ENCODE assay signal across 1 cellular context in the genomic region with DNA sequence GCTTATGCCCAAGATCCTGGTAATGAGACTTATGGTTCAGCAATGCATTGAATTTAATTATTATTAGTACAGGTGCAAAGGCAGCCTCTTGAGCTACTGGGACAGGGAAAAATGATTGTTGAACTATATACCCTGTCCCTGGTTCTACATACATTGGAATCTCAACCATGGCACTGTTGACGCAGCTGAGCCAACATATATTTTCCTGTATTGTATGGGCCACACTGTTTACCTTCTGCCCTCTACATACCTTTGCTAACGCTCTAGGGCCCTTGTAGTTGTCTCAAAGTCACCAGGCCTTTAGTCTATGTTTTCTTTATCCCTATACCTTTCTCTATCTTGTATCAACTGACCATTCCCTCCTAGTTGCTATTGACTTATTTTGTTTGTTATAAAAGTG.
A peak's percentile ranks its signal among the peaks of the same experiment; 100 is the strongest.
TF ChIP-seq lines count a peak whose summit lies in the region.

No MANE protein-coding gene starts in this region.

TF ChIP-seq in HepG2, 621 proteins besides CTCF, POLR2A, EP300 and RAD21 (continued from another document and continues in another):
- no peak for TF ChIP-seq HMGXB3 (CRISPR knock-in tag; IDR thresholded peaks at IDR 0.05; ENCODE audit: borderline replicate concordance)
- TF ChIP-seq, protein P1, sequence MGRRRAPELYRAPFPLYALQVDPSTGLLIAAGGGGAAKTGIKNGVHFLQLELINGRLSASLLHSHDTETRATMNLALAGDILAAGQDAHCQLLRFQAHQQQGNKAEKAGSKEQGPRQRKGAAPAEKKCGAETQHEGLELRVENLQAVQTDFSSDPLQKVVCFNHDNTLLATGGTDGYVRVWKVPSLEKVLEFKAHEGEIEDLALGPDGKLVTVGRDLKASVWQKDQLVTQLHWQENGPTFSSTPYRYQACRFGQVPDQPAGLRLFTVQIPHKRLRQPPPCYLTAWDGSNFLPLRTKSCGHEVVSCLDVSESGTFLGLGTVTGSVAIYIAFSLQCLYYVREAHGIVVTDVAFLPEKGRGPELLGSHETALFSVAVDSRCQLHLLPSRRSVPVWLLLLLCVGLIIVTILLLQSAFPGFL (CRISPR knock-in tag; IDR thresholded peaks at IDR 0.05) = no peak
- TF ChIP-seq ZNF432 (CRISPR knock-in tag; IDR thresholded peaks at IDR 0.05; ENCODE audit: borderline replicate concordance) = no peak
- no peak for TF ChIP-seq MXD4 (CRISPR knock-in tag; IDR thresholded peaks at IDR 0.05)
- TF ChIP-seq ZNF234 (CRISPR knock-in tag; conservative IDR thresholded peaks at IDR 0.05) = no peak
- TF ChIP-seq THAP11 (CRISPR knock-in tag; IDR thresholded peaks at IDR 0.05) = no peak
- no peak for TF ChIP-seq ZNF607 (CRISPR knock-in tag; IDR thresholded peaks at IDR 0.05; ENCODE audit: borderline replicate concordance)
- no peak for TF ChIP-seq RARG (CRISPR knock-in tag; IDR thresholded peaks at IDR 0.05; ENCODE audit: low read depth)
- TF ChIP-seq SAP130 (CRISPR knock-in tag; IDR thresholded peaks at IDR 0.05; ENCODE audit: low read depth) = peak; percentile 30
- TF ChIP-seq SOX6 (IDR thresholded peaks at IDR 0.05) = no peak
- TF ChIP-seq SOX6 (CRISPR knock-in tag; IDR thresholded peaks at IDR 0.05) = peak; percentile 74
- no peak for TF ChIP-seq KDM3A (CRISPR knock-in tag; IDR thresholded peaks at IDR 0.05; ENCODE audit: low read depth)
- no peak for TF ChIP-seq KLF12 (CRISPR knock-in tag; IDR thresholded peaks at IDR 0.05; ENCODE audit: borderline replicate concordance)
- no peak for TF ChIP-seq ZBTB40 (IDR thresholded peaks at IDR 0.05)
- no peak for TF ChIP-seq ZBTB40 (CRISPR knock-in tag; IDR thresholded peaks at IDR 0.05)
- TF ChIP-seq ZSCAN12 (CRISPR knock-in tag; IDR thresholded peaks at IDR 0.05) = no peak
- TF ChIP-seq TAF15 (IDR thresholded peaks at IDR 0.05; ENCODE audit: low read depth, low read length, poor library complexity, severe bottlenecking) = no peak
- TF ChIP-seq ONECUT2 (CRISPR knock-in tag; IDR thresholded peaks at IDR 0.05) = 0 out of 2 replicates have a peak, but pooled peaks have one; percentile 34
- TF ChIP-seq ZNF235 (CRISPR knock-in tag; IDR thresholded peaks at IDR 0.05; ENCODE audit: borderline replicate concordance) = no peak
- TF ChIP-seq KLF11 (CRISPR knock-in tag; IDR thresholded peaks at IDR 0.05) = no peak
- peak; percentile 59 for TF ChIP-seq HNF4A (CRISPR knock-in tag; IDR thresholded peaks at IDR 0.05)
- TF ChIP-seq, protein P2, sequence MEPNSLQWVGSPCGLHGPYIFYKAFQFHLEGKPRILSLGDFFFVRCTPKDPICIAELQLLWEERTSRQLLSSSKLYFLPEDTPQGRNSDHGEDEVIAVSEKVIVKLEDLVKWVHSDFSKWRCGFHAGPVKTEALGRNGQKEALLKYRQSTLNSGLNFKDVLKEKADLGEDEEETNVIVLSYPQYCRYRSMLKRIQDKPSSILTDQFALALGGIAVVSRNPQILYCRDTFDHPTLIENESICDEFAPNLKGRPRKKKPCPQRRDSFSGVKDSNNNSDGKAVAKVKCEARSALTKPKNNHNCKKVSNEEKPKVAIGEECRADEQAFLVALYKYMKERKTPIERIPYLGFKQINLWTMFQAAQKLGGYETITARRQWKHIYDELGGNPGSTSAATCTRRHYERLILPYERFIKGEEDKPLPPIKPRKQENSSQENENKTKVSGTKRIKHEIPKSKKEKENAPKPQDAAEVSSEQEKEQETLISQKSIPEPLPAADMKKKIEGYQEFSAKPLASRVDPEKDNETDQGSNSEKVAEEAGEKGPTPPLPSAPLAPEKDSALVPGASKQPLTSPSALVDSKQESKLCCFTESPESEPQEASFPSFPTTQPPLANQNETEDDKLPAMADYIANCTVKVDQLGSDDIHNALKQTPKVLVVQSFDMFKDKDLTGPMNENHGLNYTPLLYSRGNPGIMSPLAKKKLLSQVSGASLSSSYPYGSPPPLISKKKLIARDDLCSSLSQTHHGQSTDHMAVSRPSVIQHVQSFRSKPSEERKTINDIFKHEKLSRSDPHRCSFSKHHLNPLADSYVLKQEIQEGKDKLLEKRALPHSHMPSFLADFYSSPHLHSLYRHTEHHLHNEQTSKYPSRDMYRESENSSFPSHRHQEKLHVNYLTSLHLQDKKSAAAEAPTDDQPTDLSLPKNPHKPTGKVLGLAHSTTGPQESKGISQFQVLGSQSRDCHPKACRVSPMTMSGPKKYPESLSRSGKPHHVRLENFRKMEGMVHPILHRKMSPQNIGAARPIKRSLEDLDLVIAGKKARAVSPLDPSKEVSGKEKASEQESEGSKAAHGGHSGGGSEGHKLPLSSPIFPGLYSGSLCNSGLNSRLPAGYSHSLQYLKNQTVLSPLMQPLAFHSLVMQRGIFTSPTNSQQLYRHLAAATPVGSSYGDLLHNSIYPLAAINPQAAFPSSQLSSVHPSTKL (CRISPR knock-in tag; IDR thresholded peaks at IDR 0.05) = peak; percentile 73
- TF ChIP-seq, protein P3, sequence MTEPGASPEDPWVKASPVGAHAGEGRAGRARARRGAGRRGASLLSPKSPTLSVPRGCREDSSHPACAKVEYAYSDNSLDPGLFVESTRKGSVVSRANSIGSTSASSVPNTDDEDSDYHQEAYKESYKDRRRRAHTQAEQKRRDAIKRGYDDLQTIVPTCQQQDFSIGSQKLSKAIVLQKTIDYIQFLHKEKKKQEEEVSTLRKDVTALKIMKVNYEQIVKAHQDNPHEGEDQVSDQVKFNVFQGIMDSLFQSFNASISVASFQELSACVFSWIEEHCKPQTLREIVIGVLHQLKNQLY (CRISPR knock-in tag; IDR thresholded peaks at IDR 0.05) = no peak
- no peak for TF ChIP-seq ZNF496 (CRISPR knock-in tag; IDR thresholded peaks at IDR 0.05; ENCODE audit: insufficient replicate concordance)
- TF ChIP-seq POLR2G (IDR thresholded peaks at IDR 0.05; ENCODE audit: low read depth, low read length) = no peak
- TF ChIP-seq, protein P4, sequence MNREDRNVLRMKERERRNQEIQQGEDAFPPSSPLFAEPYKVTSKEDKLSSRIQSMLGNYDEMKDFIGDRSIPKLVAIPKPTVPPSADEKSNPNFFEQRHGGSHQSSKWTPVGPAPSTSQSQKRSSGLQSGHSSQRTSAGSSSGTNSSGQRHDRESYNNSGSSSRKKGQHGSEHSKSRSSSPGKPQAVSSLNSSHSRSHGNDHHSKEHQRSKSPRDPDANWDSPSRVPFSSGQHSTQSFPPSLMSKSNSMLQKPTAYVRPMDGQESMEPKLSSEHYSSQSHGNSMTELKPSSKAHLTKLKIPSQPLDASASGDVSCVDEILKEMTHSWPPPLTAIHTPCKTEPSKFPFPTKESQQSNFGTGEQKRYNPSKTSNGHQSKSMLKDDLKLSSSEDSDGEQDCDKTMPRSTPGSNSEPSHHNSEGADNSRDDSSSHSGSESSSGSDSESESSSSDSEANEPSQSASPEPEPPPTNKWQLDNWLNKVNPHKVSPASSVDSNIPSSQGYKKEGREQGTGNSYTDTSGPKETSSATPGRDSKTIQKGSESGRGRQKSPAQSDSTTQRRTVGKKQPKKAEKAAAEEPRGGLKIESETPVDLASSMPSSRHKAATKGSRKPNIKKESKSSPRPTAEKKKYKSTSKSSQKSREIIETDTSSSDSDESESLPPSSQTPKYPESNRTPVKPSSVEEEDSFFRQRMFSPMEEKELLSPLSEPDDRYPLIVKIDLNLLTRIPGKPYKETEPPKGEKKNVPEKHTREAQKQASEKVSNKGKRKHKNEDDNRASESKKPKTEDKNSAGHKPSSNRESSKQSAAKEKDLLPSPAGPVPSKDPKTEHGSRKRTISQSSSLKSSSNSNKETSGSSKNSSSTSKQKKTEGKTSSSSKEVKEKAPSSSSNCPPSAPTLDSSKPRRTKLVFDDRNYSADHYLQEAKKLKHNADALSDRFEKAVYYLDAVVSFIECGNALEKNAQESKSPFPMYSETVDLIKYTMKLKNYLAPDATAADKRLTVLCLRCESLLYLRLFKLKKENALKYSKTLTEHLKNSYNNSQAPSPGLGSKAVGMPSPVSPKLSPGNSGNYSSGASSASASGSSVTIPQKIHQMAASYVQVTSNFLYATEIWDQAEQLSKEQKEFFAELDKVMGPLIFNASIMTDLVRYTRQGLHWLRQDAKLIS (CRISPR knock-in tag; IDR thresholded peaks at IDR 0.05) = no peak
- TF ChIP-seq, protein P5, sequence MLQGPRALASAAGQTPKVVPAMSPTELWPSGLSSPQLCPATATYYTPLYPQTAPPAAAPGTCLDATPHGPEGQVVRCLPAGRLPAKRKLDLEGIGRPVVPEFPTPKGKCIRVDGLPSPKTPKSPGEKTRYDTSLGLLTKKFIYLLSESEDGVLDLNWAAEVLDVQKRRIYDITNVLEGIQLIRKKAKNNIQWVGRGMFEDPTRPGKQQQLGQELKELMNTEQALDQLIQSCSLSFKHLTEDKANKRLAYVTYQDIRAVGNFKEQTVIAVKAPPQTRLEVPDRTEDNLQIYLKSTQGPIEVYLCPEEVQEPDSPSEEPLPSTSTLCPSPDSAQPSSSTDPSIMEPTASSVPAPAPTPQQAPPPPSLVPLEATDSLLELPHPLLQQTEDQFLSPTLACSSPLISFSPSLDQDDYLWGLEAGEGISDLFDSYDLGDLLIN (CRISPR knock-in tag; IDR thresholded peaks at IDR 0.05; ENCODE audit: borderline replicate concordance) = no peak
